ENCODE assay signal across 27 cellular contexts in the genomic region with DNA sequence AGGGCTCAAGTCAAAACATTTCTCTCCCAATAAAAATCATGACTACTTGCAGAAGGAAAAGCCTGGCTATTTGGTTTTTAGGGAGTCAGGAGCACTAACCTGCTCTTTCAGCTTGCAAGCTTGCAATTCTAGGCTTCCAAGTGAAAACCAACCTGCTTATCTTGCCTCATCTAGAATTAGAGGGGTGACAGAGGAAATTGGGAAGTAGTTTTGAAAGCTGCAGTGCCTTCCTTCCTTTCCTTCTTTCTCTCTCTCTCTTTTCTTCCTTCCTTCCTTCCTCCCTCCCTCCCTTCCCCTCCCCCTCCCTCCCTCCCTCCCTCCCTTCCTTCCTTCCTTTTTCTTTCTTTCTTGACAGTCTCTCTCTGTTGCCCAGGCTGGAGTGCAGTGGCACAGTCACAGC.
"Had no signal": no experiment of that assay in that cellular context is flagged by ENCODE, and none has a peak within 500 bp of the region (broad histone marks: within the 10 kb centered on the region; RNA-seq: fewer than 3 reads in every experiment).

No MANE protein-coding gene starts in this region.

- H3K36me3 ChIP-seq: colonic mucosa, esophagus muscularis mucosa, esophagus squamous epithelium, gastrocnemius medialis, gastroesophageal sphincter, heart left ventricle, heart right ventricle had no signal

- DNase-seq: colonic mucosa; cortex of kidney; dermis blood vessel endothelial cell; dorsolateral prefrontal cortex; effector CD4-positive, alpha-beta T cell; effector CD8-positive, alpha-beta T cell; effector memory CD4-positive, alpha-beta T cell; effector memory CD8-positive, alpha-beta T cell; endodermal cell; erythroblast; esophagus squamous epithelium; foreskin fibroblast; foreskin keratinocyte; foreskin melanocyte; gastrocnemius medialis; glutamatergic neuron; head of caudate nucleus; heart left ventricle; heart right ventricle had no signal

- ATAC-seq: effector memory CD8-positive, alpha-beta T cell; esophagus mucosa; foreskin keratinocyte; gastrocnemius medialis; gastroesophageal sphincter; heart left ventricle; heart right ventricle had no signal

- H3K9me3 ChIP-seq: colonic mucosa, esophagus muscularis mucosa, esophagus squamous epithelium, gastrocnemius medialis, gastroesophageal sphincter, heart left ventricle, heart right ventricle had no signal

- H3K4me3 ChIP-seq: colonic mucosa, coronary artery, dorsolateral prefrontal cortex, esophagus muscularis mucosa, esophagus squamous epithelium, gastrocnemius medialis, gastroesophageal sphincter, heart left ventricle, heart right ventricle had no signal

- H3K27me3 ChIP-seq: colonic mucosa, dorsolateral prefrontal cortex, esophagus muscularis mucosa, esophagus squamous epithelium, foreskin keratinocyte, gastrocnemius medialis, gastroesophageal sphincter, heart left ventricle, heart right ventricle had no signal

- H3K4me1 ChIP-seq: colonic mucosa, esophagus muscularis mucosa, esophagus squamous epithelium, foreskin keratinocyte, gastrocnemius medialis, gastroesophageal sphincter, heart left ventricle, heart right ventricle had no signal

- FAIRE-seq: colon, endometrium, frontal cortex had no signal

- H3K27ac ChIP-seq: colonic mucosa, coronary artery, dorsolateral prefrontal cortex, epithelial cell of prostate, esophagus muscularis mucosa, esophagus squamous epithelium, foreskin keratinocyte, gastrocnemius medialis, gastroesophageal sphincter, heart left ventricle, heart right ventricle had no signal
